In genomic region chr12:1710870-1711269, GRCh38 we compare ENCODE assay signal across 6 cellular contexts. TPM values are rescaled to one million over a fixed set of nuclear protein-coding genes. Genes with fewer than 3 reads are reported as not detected.
DNase-seq lines count a peak whose midpoint lies in the region; ATAC-seq, FAIRE-seq and TF ChIP-seq lines count a peak whose summit lies in the region.
"Not testable (repeated sequence)": the region's sequence is repeated elsewhere in the genome, so short reads cannot be mapped to it uniquely, and the experiment has no call there.

No MANE protein-coding gene starts in this region.

- not testable (repeated sequence) for TF ChIP-seq CTCF in Caco-2 (IDR thresholded peaks at IDR 0.05; ENCODE audit: insufficient read depth in 1 of 2, low read depth in 1 of 2, low read length in 1 of 2, severe bottlenecking in 1 of 2, unreplicated experiment in 1 of 2); HL-60 (IDR thresholded peaks at IDR 0.05; ENCODE audit: insufficient read depth, low read length); hepatocyte (IDR thresholded peaks at IDR 0.05; ENCODE audit: poor library complexity); neutrophil (IDR thresholded peaks at IDR 0.05)
- TF ChIP-seq CTCF in K562 (IDR thresholded peaks at IDR 0.05 in 2 of 3, conservative IDR thresholded peaks at IDR 0.05 in 1 of 3; ENCODE audit: insufficient read depth in 2 of 3, low read depth in 1 of 3, low read length in 3 of 3): peak; percentile 18 to 38 (median 36); a peak in 3 of 6 replicates

- not testable (repeated sequence) for H3K27me3 Mint-ChIP-seq in Caco-2 (ENCODE audit: insufficient read depth, unreplicated experiment)

- TF ChIP-seq POLR2A in K562 (conservative IDR thresholded peaks at IDR 0.05): not testable (repeated sequence)

- peak in 1 of 2 experiments; percentile 64; a peak in 2 of 4 replicates for TF ChIP-seq RAD21 in K562 (CRISPR knock-in tag; conservative IDR thresholded peaks at IDR 0.05 in 1 of 2, IDR thresholded peaks at IDR 0.05 in 1 of 2)

- H3K9me3 Mint-ChIP-seq in Caco-2 (ENCODE audit: unreplicated experiment): peaks cover 15% of the 10 kb centered on the region

- peaks cover 30% of the 10 kb centered on the region for H3K4me1 Mint-ChIP-seq in Caco-2 (ENCODE audit: low read depth, unreplicated experiment)

- H3K4me1 ChIP-seq in Caco-2 (peaks cover 29% of the 10 kb centered on the region), K562 (replicated peaks in 1 of 2; ENCODE audit: control insufficient read depth in 2 of 2, insufficient read depth in 2 of 2, low read length in 2 of 2) (peaks cover 6 to 19% of the 10 kb centered on the region in 2 experiments; a peak in 4 of 5 replicates), neutrophil (ENCODE audit: control insufficient read depth in 1 of 2, insufficient read depth in 1 of 2, low read depth in 1 of 2, low read length in 1 of 2) (peaks cover 28 to 49% of the 10 kb centered on the region in 2 experiments)
- H3K4me1 ChIP-seq in hepatocyte (ENCODE audit: insufficient read depth): not testable (repeated sequence)

- FAIRE-seq in K562 (lab: Jason Lieb, UNC): peak; percentile 59

- intact Hi-C loops in Caco-2 (cut with micrococcal nuclease; ENCODE audit: unreplicated experiment) (loop anchor here (1.0 kb wide), 1 partner anchor 80 kb away; no protein-coding TSS in a partner anchor), K562 (cut with micrococcal nuclease) (loop anchor here (1.0 to 5.0 kb wide), 2 partner anchors 59 to 80 kb away; no protein-coding TSS in a partner anchor)

- not testable (repeated sequence) for BruUV-seq in Caco-2 (replicated peaks; lab: Mats Ljungman, UMichigan); K562 (replicated peaks; lab: Mats Ljungman, UMichigan)

- not testable (repeated sequence) for TF ChIP-seq EP300 in K562 (IDR thresholded peaks at IDR 0.05; ENCODE audit: low read length)

- in situ Hi-C loops in SK-MEL-5 (cut with HindIII; ENCODE audit: low pct_unique_long_range_greater_than_20kb, low sequenced_read_pairs); K562 (cut with MboI): not testable (repeated sequence)

- H3K4me3 ChIP-seq in Caco-2 (ENCODE audit: low read depth, low read length); HL-60 (replicated peaks; ENCODE audit: insufficient read depth, low read length); K562; hepatocyte; neutrophil (ENCODE audit: low read depth in 1 of 2, low read length in 1 of 2): not testable (repeated sequence)

- not testable (repeated sequence) for DNase-seq in Caco-2; hepatocyte (ENCODE audit: low spot score)
- DNase-seq in HL-60 (ENCODE audit: low read depth in 1 of 2, low spot score in 1 of 2): peak in 1 of 2 experiments; percentile 70
- peak; percentile 46 for DNase-seq in SK-MEL-5 (ENCODE audit: low read depth, low spot score)
- DNase-seq in K562 (ENCODE audit: extremely low read depth in 1 of 4, low spot score in 3 of 4): peak in 1 of 4 experiments; percentile 51

- WGBS in K562 (ENCODE audit: insufficient coverage, low coverage, missing lambda C conversion rate): 46% methylated on average over 8 of the region's 8 CpGs
- 90% methylated on average over 8 of the region's 8 CpGs for WGBS in hepatocyte (ENCODE audit: low lambda C conversion rate, missing lambda C conversion rate)

- H3K4me3 Mint-ChIP-seq in Caco-2 (ENCODE audit: unreplicated experiment): not testable (repeated sequence)

- peaks cover 49% of the 10 kb centered on the region for H3K36me3 Mint-ChIP-seq in Caco-2 (ENCODE audit: insufficient read depth, unreplicated experiment)

- peak overlapping the region; percentile 21 for H3K27ac Mint-ChIP-seq in Caco-2 (ENCODE audit: unreplicated experiment)

- not testable (repeated sequence) for ATAC-seq in K562

- not testable (repeated sequence) for H3K9ac ChIP-seq in K562 (ENCODE audit: insufficient read depth in 1 of 2, low read depth in 2 of 2, low read length in 2 of 2)

- H3K36me3 ChIP-seq in Caco-2 (ENCODE audit: control insufficient read depth, insufficient read depth, low read length); hepatocyte (replicated peaks; ENCODE audit: insufficient read depth, low read depth); neutrophil: not testable (repeated sequence)
- peaks cover 14% of the 10 kb centered on the region; the same call in 2 of the 3 replicates for H3K36me3 ChIP-seq in K562 (ENCODE audit: control insufficient read depth, insufficient read depth, low read length)

- CTCF ChIA-PET in Caco-2 (lab: Charles Lee): interaction anchor here (0.6 to 2.6 kb wide), 6 partner anchors 13 to 85 kb away, joined by 3 to 11 read pairs (median 4); no protein-coding TSS in a partner anchor
- CTCF ChIA-PET in K562 (lab: Yijun Ruan, JAX; ENCODE audit: low intra/inter-chr PET ratio): not testable (repeated sequence)

- H3K79me2 ChIP-seq in K562 (ENCODE audit: control insufficient read depth, insufficient read depth, low read length) (peaks cover 99% of the 10 kb centered on the region), hepatocyte (peaks cover 92% of the 10 kb centered on the region)

- not testable (repeated sequence) for H2AFZ ChIP-seq in K562 (ENCODE audit: low read depth, low read length); hepatocyte

- not testable (repeated sequence) for H3K9me1 ChIP-seq in K562 (ENCODE audit: control insufficient read depth, insufficient read depth, low read length)

- H4K20me1 ChIP-seq in K562 (replicated peaks; ENCODE audit: control insufficient read depth, insufficient read depth, low read length): not testable (repeated sequence)
- peaks cover 43% of the 10 kb centered on the region for H4K20me1 ChIP-seq in hepatocyte (ENCODE audit: insufficient read depth, poor library complexity, severe bottlenecking)

- not testable (repeated sequence) for H3K4me2 ChIP-seq in K562 (ENCODE audit: insufficient read depth, low read length); hepatocyte

- H3K9me2 ChIP-seq in hepatocyte (replicated peaks; ENCODE audit: insufficient read depth): not testable (repeated sequence)

- not testable (repeated sequence) for H3K27me3 ChIP-seq in Caco-2 (replicated peaks; ENCODE audit: control insufficient read depth, insufficient read depth, low read length); HL-60 (ENCODE audit: insufficient read depth, poor library complexity, severe bottlenecking); K562 (ENCODE audit: control insufficient read depth in 2 of 2, insufficient read depth in 2 of 2, low read length in 2 of 2); hepatocyte; neutrophil

- POLR2A ChIA-PET in Caco-2 (lab: Charles Lee): interaction anchor here (0.5 to 0.8 kb wide), 3 partner anchors 40 to 80 kb away, joined by 3 to 4 read pairs (median 3); no protein-coding TSS in a partner anchor
- POLR2A ChIA-PET in K562 (lab: Yijun Ruan, JAX): not testable (repeated sequence)

- not testable (repeated sequence) for H3K9me3 ChIP-seq in Caco-2; K562 (replicated peaks; ENCODE audit: control insufficient read depth, insufficient read depth, low read depth, low read length); hepatocyte (ENCODE audit: low read depth); neutrophil

- peak overlapping the region; percentile 24 for H3K27ac ChIP-seq in HL-60 (replicated peaks)
- H3K27ac ChIP-seq in K562 (ENCODE audit: extremely low read depth, low read depth, low read length): not testable (repeated sequence)
- H3K27ac ChIP-seq in hepatocyte: peak overlapping the region; percentile 17
- H3K27ac ChIP-seq in neutrophil: peak overlapping the region; percentile 63

TF ChIP-seq in K562, 482 proteins besides CTCF, POLR2A, EP300 and RAD21 (continues in another document):
- TF ChIP-seq, protein P1, sequence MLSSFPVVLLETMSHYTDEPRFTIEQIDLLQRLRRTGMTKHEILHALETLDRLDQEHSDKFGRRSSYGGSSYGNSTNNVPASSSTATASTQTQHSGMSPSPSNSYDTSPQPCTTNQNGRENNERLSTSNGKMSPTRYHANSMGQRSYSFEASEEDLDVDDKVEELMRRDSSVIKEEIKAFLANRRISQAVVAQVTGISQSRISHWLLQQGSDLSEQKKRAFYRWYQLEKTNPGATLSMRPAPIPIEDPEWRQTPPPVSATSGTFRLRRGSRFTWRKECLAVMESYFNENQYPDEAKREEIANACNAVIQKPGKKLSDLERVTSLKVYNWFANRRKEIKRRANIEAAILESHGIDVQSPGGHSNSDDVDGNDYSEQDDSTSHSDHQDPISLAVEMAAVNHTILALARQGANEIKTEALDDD (IDR thresholded peaks at IDR 0.05): peak; percentile 37; the same call in 1 of the 2 replicates

RNA-seq across cellular contexts. Expression of gene ADIPOR2, which starts 20.0 kb away (rescaled TPM):
- total RNA-seq in Caco-2 (2022) (119 and 125 TPM in 2 replicates), K562 (2014; rRNA removed) (22.8 and 23.2 TPM in 2 replicates), K562 (2014; rRNA removed; fragmentation: Illumina TruSeq; extraction: Trizol) (58.8 and 62.4 TPM in 2 replicates), K562 (2015; rRNA removed; fragmentation: Illumina TruSeq; extraction: Trizol) (42.0 and 46.0 TPM in 2 replicates), K562 (2021) (50.9 and 59.1 TPM in 2 replicates), hepatocyte (47.3 and 50.7 TPM in 2 replicates)
- total RNA-seq in SK-MEL-5 (2014; rRNA removed; shearing (Covaris generic)): 61.3 and 64.5 TPM in 2 replicates
- 73.7 and 91.9 TPM in 2 replicates for polyA plus RNA-seq in SK-MEL-5 (2015; cell fraction: cytosol; rRNA removed)
- 68.4 and 71.3 TPM in 2 replicates for polyA plus RNA-seq in SK-MEL-5 (2015; cell fraction: nucleus; rRNA removed)
- 43.4 and 113 TPM in 2 replicates for total RNA-seq in K562 (2011; cell fraction: chromatin; rRNA removed; ENCODE audit: low replicate concordance)
- 28.3 and 33.6 TPM in 2 replicates for total RNA-seq in K562 (2011; cell fraction: nucleolus; rRNA removed)
- total RNA-seq in K562 (2011; cell fraction: nucleoplasm; rRNA removed): 69.6 and 116 TPM in 2 replicates
- polyA plus RNA-seq in K562 (2011; rRNA removed) (39.2 and 63.5 TPM in 2 replicates), K562 (2014; fragmentation: Illumina TruSeq; extraction: Trizol) (51.3 and 56.8 TPM in 2 replicates), K562 (2014; fragmentation: Nextera tagmentation; extraction: Ambion mirVana) (10 to 100 TPM; 10.9 to 15.6 TPM), K562 (2014; rRNA removed) (39.4 and 40.2 TPM in 2 replicates), hepatocyte (10.4 and 12.4 TPM in 2 replicates)
- 25.2 and 37.9 TPM in 2 replicates for polyA plus RNA-seq in K562 (2011; cell fraction: cytosol; rRNA removed)
- polyA plus RNA-seq in K562 (2011; cell fraction: nucleus; rRNA removed): 26.1 and 34.1 TPM in 2 replicates
- polyA plus RNA-seq in K562 (2012): 38.7 and 40.1 TPM in 2 replicates
- polyA minus RNA-seq in K562 (2011; rRNA and poly(A)+ RNA removed): 51.2 and 62.6 TPM in 2 replicates
- 21.6 and 24.5 TPM in 2 replicates for polyA minus RNA-seq in K562 (2011; cell fraction: cytosol; rRNA and poly(A)+ RNA removed)
- polyA minus RNA-seq in K562 (2011; cell fraction: nucleus; rRNA and poly(A)+ RNA removed): 16.8 and 23.4 TPM in 2 replicates
